In genomic region chr20:63741676-63742380, GRCh38 we compare ENCODE assay signal across 8 cellular contexts. TPM values are rescaled to one million over a fixed set of nuclear protein-coding genes. Genes with fewer than 3 reads are reported as not detected.
DNase-seq lines count a peak whose midpoint lies in the region; ATAC-seq, FAIRE-seq and TF ChIP-seq lines count a peak whose summit lies in the region.
"Had no signal": no experiment of that assay in that cellular context is flagged by ENCODE, and none has a peak within 500 bp of the region (broad histone marks: within the 10 kb centered on the region; RNA-seq: fewer than 3 reads in every experiment).

No MANE protein-coding gene starts in this region.

- TF ChIP-seq CTCF in keratinocyte (optimal IDR thresholded peaks at IDR 0.05 in 1 of 3, IDR thresholded peaks at IDR 0.05 in 1 of 3, conservative IDR thresholded peaks at IDR 0.05 in 1 of 3; ENCODE audit: extremely low read depth in 1 of 3, insufficient read depth in 2 of 3, low read length in 3 of 3) = no peak

- H3K9ac ChIP-seq in keratinocyte (ENCODE audit: control insufficient read depth, extremely low read depth, insufficient read depth, low read length) = peak overlapping the region; percentile 25

- H3K9me1 ChIP-seq in keratinocyte (ENCODE audit: control insufficient read depth, extremely low read depth, insufficient read depth, low read length) = no peaks in the 10 kb centered on the region

- intact Hi-C loops in cardiac septum (cut with DNase I) = loop anchor here (5.0 kb wide), 1 partner anchor 115 kb away; the partner anchor contains the start of gene GMEB2
- intact Hi-C loops in Right ventricle myocardium superior (cut with DNase I) = no loop called here

- H3K79me2 ChIP-seq in keratinocyte (ENCODE audit: control insufficient read depth, insufficient read depth, low read length) = no peaks in the 10 kb centered on the region

- H3K4me2 ChIP-seq in keratinocyte (ENCODE audit: control insufficient read depth, extremely low read depth, insufficient read depth, low read depth, low read length) = peak overlapping the region; percentile 85

- no peak overlapping the region for H2AFZ ChIP-seq in keratinocyte (ENCODE audit: control insufficient read depth, low read length)

- H3K36me3 ChIP-seq in keratinocyte (ENCODE audit: control insufficient read depth in 2 of 2, extremely low read depth in 1 of 2, insufficient read depth in 2 of 2, low read length in 2 of 2) = peaks cover 2 to 7% of the 10 kb centered on the region in 2 experiments

- dilution Hi-C loops in keratinocyte (cut with MboI; ENCODE audit: extremely low pct_ligation_motif_present, low sequenced_read_pairs) = no loop called here

- FAIRE-seq in keratinocyte (lab: Jason Lieb, UNC) = no peak

- no peaks in the 10 kb centered on the region for H4K20me1 ChIP-seq in keratinocyte (ENCODE audit: control insufficient read depth, extremely low read depth, insufficient read depth, low read length)

- peak; percentile 73 for DNase-seq in cardiac septum (ENCODE audit: low spot score)
- no peak for DNase-seq in Right ventricle myocardium superior
- DNase-seq in keratinocyte (ENCODE audit: low read depth, low spot score) = no peak
- no peak for DNase-seq in NCI-H345 treated with DMSO at 0.1 percent for 48 hours (lab: John Stamatoyannopoulos, UW; ENCODE audit: unreplicated experiment)
- DNase-seq: EL; stimulated activated naive CD8-positive, alpha-beta T cell treated with anti-CD3 and anti-CD28 coated beads, Interleukin-15, Interleukin-2, amounts not matched to agents 100 U/mL and 50 U/mL, for 24 hours had no signal

- H3K4me1 ChIP-seq in keratinocyte (ENCODE audit: control insufficient read depth, extremely low read depth, insufficient read depth, low read length) = peaks cover 22% of the 10 kb centered on the region

- H3K27ac ChIP-seq in keratinocyte (ENCODE audit: control insufficient read depth, insufficient read depth, low read length) = peak overlapping the region; percentile 14

- H3K9me3 ChIP-seq in keratinocyte (ENCODE audit: control insufficient read depth, low read depth, low read length) = no peaks in the 10 kb centered on the region

- H3K27me3 ChIP-seq in keratinocyte (ENCODE audit: control insufficient read depth, extremely low read depth, insufficient read depth, low read length) = no peaks in the 10 kb centered on the region

- ATAC-seq in Right ventricle myocardium superior (ENCODE audit: poor library complexity) = no peak
- ATAC-seq in activated CD4-positive, CD25-positive, alpha-beta regulatory T cell treated with anti-CD3 and anti-CD28 coated beads, Interleukin-2, amount 50 U/mL, for 24 hours = no peak
- ATAC-seq in GM18519 (IDR thresholded peaks at IDR 0.05; ENCODE audit: low FRiP score, unreplicated experiment) = no peak
- ATAC-seq: stimulated activated naive CD8-positive, alpha-beta T cell treated with anti-CD3 and anti-CD28 coated beads, Interleukin-15, Interleukin-2, amounts not matched to agents 100 U/mL and 50 U/mL, for 24 hours had no signal

- H3K4me3 ChIP-seq in keratinocyte (ENCODE audit: control insufficient read depth in 2 of 3, extremely low read depth in 1 of 3, insufficient read depth in 2 of 3, low read depth in 1 of 3, low read length in 3 of 3) = peak overlapping the region; percentile 51 to 79 (median 73)

RNA-seq across cellular contexts. Expression of gene SLC2A4RG, which starts 2.3 kb away (rescaled TPM):
- total RNA-seq in cardiac septum (67.8 TPM), Right ventricle myocardium superior (95.0 TPM)
- polyA plus RNA-seq in keratinocyte = 18.3 to 33.6 TPM (median 23.5 TPM) in 3 replicates
- 11.9 TPM for polyA plus RNA-seq in keratinocyte (2011; ENCODE audit: low read depth)
- polyA plus RNA-seq in keratinocyte (2011; cell fraction: cytosol; rRNA removed) = 8.2 and 30.1 TPM in 2 replicates
- 26.1 and 47.7 TPM in 2 replicates for polyA plus RNA-seq in keratinocyte (2011; cell fraction: nucleus; rRNA removed)
- 19.5 and 45.1 TPM in 2 replicates for polyA plus RNA-seq in keratinocyte (2012; ENCODE audit: low replicate concordance)
- 5.2 to 19.3 TPM (median 8.9 TPM) in 3 replicates for polyA minus RNA-seq in keratinocyte
- polyA minus RNA-seq in keratinocyte (2011; cell fraction: cytosol; rRNA and poly(A)+ RNA removed) = 47.8 TPM
- polyA minus RNA-seq in keratinocyte (2011; cell fraction: nucleus; rRNA and poly(A)+ RNA removed) = 9.2 and 15.1 TPM in 2 replicates

RNA-seq across cellular contexts. Expression of gene LIME1, which starts 5.4 kb away (rescaled TPM):
- total RNA-seq in cardiac septum = 5.0 TPM
- 1.6 TPM for total RNA-seq in Right ventricle myocardium superior
- 0.60 to 3.5 TPM (median 0.75 TPM) in 3 replicates for polyA plus RNA-seq in keratinocyte
- polyA plus RNA-seq in keratinocyte (2011; ENCODE audit: low read depth) = 0.29 TPM
- polyA plus RNA-seq in keratinocyte (2011; cell fraction: cytosol; rRNA removed) = 0.13 and 1.2 TPM in 2 replicates
- polyA plus RNA-seq in keratinocyte (2011; cell fraction: nucleus; rRNA removed) = 9.4 and 13.5 TPM in 2 replicates
- 1.5 TPM in 2 replicates for polyA plus RNA-seq in keratinocyte (2012; ENCODE audit: low replicate concordance)
- polyA minus RNA-seq in keratinocyte = 0.45 to 0.59 TPM (median 0.52 TPM) in 3 replicates
- polyA minus RNA-seq in keratinocyte (2011; cell fraction: cytosol; rRNA and poly(A)+ RNA removed) = not detected
- 3.3 and 6.1 TPM in 2 replicates for polyA minus RNA-seq in keratinocyte (2011; cell fraction: nucleus; rRNA and poly(A)+ RNA removed)

RNA-seq across cellular contexts. Expression of gene ZGPAT, which starts 34.0 kb away (rescaled TPM):
- 16.7 TPM for total RNA-seq in cardiac septum
- total RNA-seq in Right ventricle myocardium superior = 16.0 TPM
- 7.8 to 13.5 TPM (median 12.2 TPM) in 3 replicates for polyA plus RNA-seq in keratinocyte
- polyA plus RNA-seq in keratinocyte (2011; ENCODE audit: low read depth) = 6.3 TPM
- 3.9 and 8.9 TPM in 2 replicates for polyA plus RNA-seq in keratinocyte (2011; cell fraction: cytosol; rRNA removed)
- polyA plus RNA-seq in keratinocyte (2011; cell fraction: nucleus; rRNA removed) = 24.4 and 29.3 TPM in 2 replicates
- polyA plus RNA-seq in keratinocyte (2012; ENCODE audit: low replicate concordance) = 9.7 and 18.1 TPM in 2 replicates
- polyA minus RNA-seq in keratinocyte = 6.9 to 20.2 TPM (median 9.2 TPM) in 3 replicates
- 8.8 TPM for polyA minus RNA-seq in keratinocyte (2011; cell fraction: cytosol; rRNA and poly(A)+ RNA removed)
- polyA minus RNA-seq in keratinocyte (2011; cell fraction: nucleus; rRNA and poly(A)+ RNA removed) = 6.9 and 9.7 TPM in 2 replicates

RNA-seq across cellular contexts. Expression of gene ARFRP1, which starts 34.1 kb away (rescaled TPM):
- total RNA-seq in cardiac septum (40.3 TPM), Right ventricle myocardium superior (32.2 TPM)
- polyA plus RNA-seq in keratinocyte = 29.7 to 37.4 TPM (median 30.4 TPM) in 3 replicates
- polyA plus RNA-seq in keratinocyte (2011; ENCODE audit: low read depth) = 20.9 TPM
- 15.8 and 25.3 TPM in 2 replicates for polyA plus RNA-seq in keratinocyte (2011; cell fraction: cytosol; rRNA removed)
- polyA plus RNA-seq in keratinocyte (2011; cell fraction: nucleus; rRNA removed) = 46.0 and 47.3 TPM in 2 replicates
- 18.3 and 33.6 TPM in 2 replicates for polyA plus RNA-seq in keratinocyte (2012; ENCODE audit: low replicate concordance)
- 12.5 to 46.9 TPM (median 15.5 TPM) in 3 replicates for polyA minus RNA-seq in keratinocyte
- 21.1 TPM for polyA minus RNA-seq in keratinocyte (2011; cell fraction: cytosol; rRNA and poly(A)+ RNA removed)
- polyA minus RNA-seq in keratinocyte (2011; cell fraction: nucleus; rRNA and poly(A)+ RNA removed) = 14.7 and 14.8 TPM in 2 replicates

RNA-seq across cellular contexts. Expression of gene TNFRSF6B, which starts 45.4 kb away (rescaled TPM):
- total RNA-seq in cardiac septum = not detected
- 0.32 TPM for total RNA-seq in Right ventricle myocardium superior
- 51.9 to 151 TPM (median 58.1 TPM) in 3 replicates for polyA plus RNA-seq in keratinocyte
- polyA plus RNA-seq in keratinocyte (2011; ENCODE audit: low read depth) = not detected
- 22.8 and 142 TPM in 2 replicates for polyA plus RNA-seq in keratinocyte (2011; cell fraction: cytosol; rRNA removed)
- 36.9 and 60.1 TPM in 2 replicates for polyA plus RNA-seq in keratinocyte (2011; cell fraction: nucleus; rRNA removed)
- 0.62 and 194 TPM in 2 replicates for polyA plus RNA-seq in keratinocyte (2012; ENCODE audit: low replicate concordance)
- 16.6 to 69.8 TPM (median 21.5 TPM) in 3 replicates for polyA minus RNA-seq in keratinocyte
- 176 TPM for polyA minus RNA-seq in keratinocyte (2011; cell fraction: cytosol; rRNA and poly(A)+ RNA removed)
- 25.7 and 29.0 TPM in 2 replicates for polyA minus RNA-seq in keratinocyte (2011; cell fraction: nucleus; rRNA and poly(A)+ RNA removed)
